ENCODE assay signal across 30 cellular contexts in genomic region chr4:114076865-114077264, GRCh38.
DNase-seq lines count a peak whose midpoint lies in the region; ATAC-seq and TF ChIP-seq lines count a peak whose summit lies in the region.
"Had no signal": no experiment of that assay in that cellular context is flagged by ENCODE, and none has a peak within 500 bp of the region (broad histone marks: within the 10 kb centered on the region; RNA-seq: fewer than 3 reads in every experiment).

No MANE protein-coding gene starts in this region.

- H3T11ph ChIP-seq in H9 (ENCODE audit: low read length), result no peak overlapping the region

- no peak overlapping the region for H3K18ac ChIP-seq in H9 (ENCODE audit: insufficient read length, low read depth, low read length)

- H3K56ac ChIP-seq in H9 (ENCODE audit: insufficient read length, low read depth, low read length), result no peak overlapping the region

- DNase-seq in ELR (ENCODE audit: low read depth), result peak; percentile 42
- peak; percentile 57 for DNase-seq in M059J (ENCODE audit: low read depth)
- DNase-seq in epithelial cell of prostate (ENCODE audit: low read depth, low spot score), result no peak
- peak; percentile 70 to 85 for DNase-seq in lung microvascular endothelial cell (ENCODE audit: low read depth in 2 of 2)
- no peak for DNase-seq in prostate gland (ENCODE audit: low spot score)
- no peak for DNase-seq in H9
- DNase-seq: activated CD8-positive, alpha-beta T cell treated with anti-CD3 and anti-CD28 coated beads for 36 hours; C1 segment of cervical spinal cord; Caco-2; caudate nucleus; cortex of kidney; DMS79; endodermal cell; NCI-H1105; NCI-H1930; NCI-H2227 treated with DMSO at 0.1 percent for 48 hours; Peyer's patch; right lobe of liver; SJCRH30; stimulated activated CD4-positive, alpha-beta T cell treated with anti-CD3 and anti-CD28 coated beads, Interleukin-12 subunit alpha, Interleukin-12 subunit beta, amount 100 ng/mL, for 4 hours; stimulated activated CD4-positive, alpha-beta T cell treated with anti-CD3 and anti-CD28 coated beads, Interleukin-4, amount 100 ng/mL, for 4 hours; T-helper 1 cell; upper lobe of left lung had no signal

- no peak overlapping the region for H3K4me3 ChIP-seq in prostate gland
- H3K4me3 ChIP-seq: lung, Peyer's patch, right lobe of liver, SJCRH30, upper lobe of left lung had no signal

- H3K79me2 ChIP-seq in H9 (ENCODE audit: insufficient read depth, low read length), result no peaks in the 10 kb centered on the region

- no peak overlapping the region for H2AK5ac ChIP-seq in H9 (ENCODE audit: insufficient read length, low read length)

- intact Hi-C loops in prostate gland (cut with DNase I), result no loop called here

- H3K27ac Mint-ChIP-seq in H9, result no peak overlapping the region
- H3K27ac Mint-ChIP-seq: activated CD8-positive, alpha-beta T cell treated with anti-CD3 and anti-CD28 coated beads for 36 hours; activated naive CD4-positive, alpha-beta T cell treated with anti-CD3 and anti-CD28 coated beads, Interleukin-2, amount 50 U/mL, for 72 hours; activated T-helper 2 cell treated with anti-CD3 and anti-CD28 coated beads, Interferon-gamma antibody, Interleukin-2, Interleukin-4, amounts not matched to agents 10 μg/mL and 5 μg/mL and 100 μg/mL, durations not matched to agents 14 hours and 24 hours and 36 hours; endodermal cell; stimulated activated memory B cell treated with anti-CD40 and anti-IgM and Interleukin-4, amounts not matched to agents 10 μg/mL and 1 μg/mL and 100 μg/mL, for 72 hours had no signal

- no peak overlapping the region for H2BK20ac ChIP-seq in H9 (ENCODE audit: low read depth, low read length, poor library complexity, severe bottlenecking)

- H3K23ac ChIP-seq in H9 (ENCODE audit: insufficient read length, low read depth, low read length), result no peak overlapping the region

- no peak for TF ChIP-seq POLR2A in prostate gland (IDR thresholded peaks at IDR 0.05)

- ATAC-seq in GM18861 (IDR thresholded peaks at IDR 0.05; ENCODE audit: unreplicated experiment) (no peak), GM19351 (IDR thresholded peaks at IDR 0.05; ENCODE audit: unreplicated experiment) (no peak)
- ATAC-seq: activated CD4-positive, CD25-positive, alpha-beta regulatory T cell treated with anti-CD3 and anti-CD28 coated beads, Interleukin-2, amount 50 U/mL, for 24 hours; activated CD8-positive, alpha-beta T cell treated with anti-CD3 and anti-CD28 coated beads for 36 hours; activated naive CD4-positive, alpha-beta T cell treated with anti-CD3 and anti-CD28 coated beads, Interleukin-2, amount 50 U/mL, for 72 hours; stimulated activated memory B cell treated with anti-CD40 and anti-IgM and Interleukin-4, amounts not matched to agents 10 μg/mL and 1 μg/mL and 100 μg/mL, for 72 hours had no signal

- H4K20me1 ChIP-seq in H9 (ENCODE audit: control insufficient read depth, insufficient read depth, insufficient read length), result no peaks in the 10 kb centered on the region

- H3K4me3 Mint-ChIP-seq in H9, result no peak overlapping the region
- H3K4me3 Mint-ChIP-seq: activated CD8-positive, alpha-beta T cell treated with anti-CD3 and anti-CD28 coated beads for 36 hours; endodermal cell; stimulated activated memory B cell treated with anti-CD40 and anti-IgM and Interleukin-4, amounts not matched to agents 10 μg/mL and 1 μg/mL and 100 μg/mL, for 72 hours had no signal

- H3K9ac ChIP-seq in H9 (ENCODE audit: extremely low read depth, insufficient read length, low read length), result no peak overlapping the region

- no peaks in the 10 kb centered on the region for H3K79me1 ChIP-seq in H9 (ENCODE audit: insufficient read depth, low read depth, low read length, poor library complexity, severe bottlenecking)

- no peak overlapping the region for H3K4me2 ChIP-seq in H9 (ENCODE audit: insufficient read depth, insufficient read length, low read length)

- no peak overlapping the region for H2BK15ac ChIP-seq in H9 (ENCODE audit: low read depth, low read length)

- H3K14ac ChIP-seq in H9 (ENCODE audit: insufficient read depth, low read length), result no peak overlapping the region

- H4K91ac ChIP-seq in H9 (ENCODE audit: insufficient read length, low read depth, low read length), result no peak overlapping the region

- no peaks in the 10 kb centered on the region for H3K36me3 ChIP-seq in prostate gland
- H3K36me3 ChIP-seq: Peyer's patch, right lobe of liver, SJCRH30, upper lobe of left lung had no signal

- peaks cover 6 to 8% of the 10 kb centered on the region in 2 experiments for H3K4me1 Mint-ChIP-seq in H9
- H3K4me1 Mint-ChIP-seq: endodermal cell; stimulated activated memory B cell treated with anti-CD40 and anti-IgM and Interleukin-4, amounts not matched to agents 10 μg/mL and 1 μg/mL and 100 μg/mL, for 72 hours had no signal

- H3K23me2 ChIP-seq in H9 (ENCODE audit: insufficient read length, low read depth, low read length, poor library complexity, severe bottlenecking), result no peaks in the 10 kb centered on the region

- no peak overlapping the region for H3K4ac ChIP-seq in H9 (ENCODE audit: low read depth, low read length)

- H2BK120ac ChIP-seq in H9 (ENCODE audit: low read depth, low read length, poor library complexity, severe bottlenecking), result no peak overlapping the region

- no peaks in the 10 kb centered on the region for H3K27me3 Mint-ChIP-seq in H9 (ENCODE audit: low read depth)
- H3K27me3 Mint-ChIP-seq: activated CD8-positive, alpha-beta T cell treated with anti-CD3 and anti-CD28 coated beads for 36 hours; stimulated activated memory B cell treated with anti-CD40 and anti-IgM and Interleukin-4, amounts not matched to agents 10 μg/mL and 1 μg/mL and 100 μg/mL, for 72 hours had no signal

- H3K36me3 Mint-ChIP-seq in H9 (ENCODE audit: insufficient read depth in 1 of 3, low read depth in 3 of 3), result no peaks in the 10 kb centered on the region
- H3K36me3 Mint-ChIP-seq: activated naive CD4-positive, alpha-beta T cell treated with anti-CD3 and anti-CD28 coated beads, Interleukin-2, amount 50 U/mL, for 72 hours; stimulated activated memory B cell treated with anti-CD40 and anti-IgM and Interleukin-4, amounts not matched to agents 10 μg/mL and 1 μg/mL and 100 μg/mL, for 72 hours had no signal

- H3K9me3 Mint-ChIP-seq in H9, result no peaks in the 10 kb centered on the region
- H3K9me3 Mint-ChIP-seq: activated CD8-positive, alpha-beta T cell treated with anti-CD3 and anti-CD28 coated beads for 36 hours; activated T-helper 2 cell treated with anti-CD3 and anti-CD28 coated beads, Interferon-gamma antibody, Interleukin-2, Interleukin-4, amounts not matched to agents 10 μg/mL and 5 μg/mL and 100 μg/mL, durations not matched to agents 14 hours and 24 hours and 36 hours; endodermal cell; stimulated activated memory B cell treated with anti-CD40 and anti-IgM and Interleukin-4, amounts not matched to agents 10 μg/mL and 1 μg/mL and 100 μg/mL, for 72 hours had no signal

- H3K27me3 ChIP-seq in prostate gland (replicated peaks; ENCODE audit: insufficient read depth) (no peaks in the 10 kb centered on the region), H9 (ENCODE audit: insufficient read depth, low read length) (no peaks in the 10 kb centered on the region)
- H3K27me3 ChIP-seq: Peyer's patch, right lobe of liver, SJCRH30, upper lobe of left lung had no signal

- no peak overlapping the region for H4K5ac ChIP-seq in H9 (ENCODE audit: insufficient read length, low read depth, low read length)

- TF ChIP-seq CTCF in prostate gland (IDR thresholded peaks at IDR 0.05) (no peak), H9 (conservative IDR thresholded peaks at IDR 0.05) (no peak)

- H2BK5ac ChIP-seq in H9 (ENCODE audit: insufficient read length, low read length), result no peak overlapping the region

- no peaks in the 10 kb centered on the region for H3K4me1 ChIP-seq in prostate gland (replicated peaks)
- no peaks in the 10 kb centered on the region; the same call in 1 of the 2 replicates for H3K4me1 ChIP-seq in H9 (ENCODE audit: insufficient read depth, low read length)
- H3K4me1 ChIP-seq: Caco-2, Peyer's patch, right lobe of liver, upper lobe of left lung had no signal

- no peak overlapping the region for H2AFZ ChIP-seq in H9 (ENCODE audit: low read length)

- H3K27ac ChIP-seq in epithelial cell of prostate (peak overlapping the region; percentile 26), prostate gland (no peak overlapping the region), H9 (ENCODE audit: insufficient read length, low read depth, low read length) (no peak overlapping the region)
- H3K27ac ChIP-seq: Peyer's patch, right lobe of liver, SJCRH30, upper lobe of left lung had no signal

- H4K8ac ChIP-seq in H9 (replicated peaks; ENCODE audit: insufficient read length, low read depth, low read length), result no peak overlapping the region

- H3K9me3 ChIP-seq in prostate gland, result no peaks in the 10 kb centered on the region
- H3K9me3 ChIP-seq in H9 (ENCODE audit: control insufficient read depth, low read depth, low read length), result no peaks in the 10 kb centered on the region
- H3K9me3 ChIP-seq: Caco-2, Peyer's patch, right lobe of liver, SJCRH30, upper lobe of left lung had no signal

- no peak overlapping the region for H2BK12ac ChIP-seq in H9 (ENCODE audit: insufficient read length, low read depth, low read length)

Comparison
In these comparisons a context has a peak if more than half of its experiments do, and no peak if none do; other contexts are left out.
1. DNase-seq: peak in ELR (single experiment), M059J (single experiment) and lung microvascular endothelial cell (2 of 2); none in epithelial cell of prostate (single experiment), prostate gland (single experiment) and H9 (single experiment).